In the genomic region with DNA sequence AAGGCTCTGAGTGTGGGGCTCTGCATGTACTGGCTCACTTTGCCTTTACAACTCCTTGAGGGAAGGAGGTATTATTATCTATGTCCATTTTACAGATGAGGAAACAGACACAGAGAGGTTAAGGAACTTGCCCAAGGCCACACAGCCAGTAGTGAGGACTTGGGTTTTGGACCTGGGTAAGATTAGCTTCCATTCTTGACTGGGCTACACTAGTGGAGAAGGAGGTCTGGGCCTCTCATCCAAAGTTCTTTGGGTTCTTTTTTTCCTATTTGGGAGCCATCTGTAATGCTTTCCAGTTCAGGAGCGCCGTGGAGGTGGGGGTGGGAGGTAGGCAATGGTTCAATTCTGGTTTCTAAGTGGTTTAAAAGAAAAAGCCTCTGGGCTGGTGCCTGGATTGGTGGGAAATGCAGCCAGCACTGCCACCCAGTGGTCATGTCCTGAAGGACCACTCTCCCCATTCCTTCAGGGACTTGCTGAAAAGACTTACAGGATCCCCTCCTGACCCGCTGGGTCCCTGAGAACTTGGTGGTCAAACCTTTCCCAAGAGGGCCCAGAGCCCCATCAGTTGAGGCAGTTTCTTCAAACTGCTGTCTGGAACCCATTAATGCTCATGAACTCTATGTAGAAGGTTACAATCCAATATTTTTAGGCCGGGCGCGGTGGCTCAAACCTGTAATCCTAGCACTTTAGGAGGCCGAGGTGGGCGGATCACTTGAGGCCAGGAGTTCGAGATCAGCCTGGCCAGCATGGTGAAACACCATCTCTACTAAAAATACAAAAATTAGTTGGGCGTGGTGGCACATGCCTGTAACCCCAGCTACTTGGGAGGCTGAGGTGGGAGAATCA, we compare ENCODE assay signal across 8 cellular contexts. TPM values are rescaled to one million over a fixed set of nuclear protein-coding genes. Genes with fewer than 3 reads are reported as not detected.
DNase-seq lines count a peak whose midpoint lies in the region; ATAC-seq and TF ChIP-seq lines count a peak whose summit lies in the region.

No MANE protein-coding gene starts in this region.

- H3K27me3 Mint-ChIP-seq in WTC11 (ENCODE audit: low read depth), result peaks cover 11% of the 10 kb centered on the region

- CTCF ChIA-PET in WTC11 (lab: Charles Lee), result interaction anchor here (0.7 to 2.1 kb wide), 11 partner anchors 13 to 271 kb away, joined by 3 to 11 read pairs (median 4); partner anchors contain the start of genes CCT7 and SFXN5

- no peaks in the 10 kb centered on the region for H3K36me3 Mint-ChIP-seq in WTC11

- no peak overlapping the region for H3K4me3 Mint-ChIP-seq in WTC11

- no peaks in the 10 kb centered on the region; the same call in 1 of the 2 replicates for H3K9me3 Mint-ChIP-seq in WTC11

- H3K27ac Mint-ChIP-seq in WTC11, result 0 out of 2 replicates have a peak overlapping the region, but pooled peaks have one; percentile 78

- no peaks in the 10 kb centered on the region for H3K4me1 Mint-ChIP-seq in WTC11

- peak; percentile 84 for ATAC-seq in HG02623 (IDR thresholded peaks at IDR 0.05; ENCODE audit: unreplicated experiment)
- ATAC-seq in WTC11, result peak; percentile 97
- ATAC-seq in left lobe of liver, result peak; percentile 97

- POLR2A ChIA-PET in WTC11 (lab: Charles Lee), result no interaction called here

- peak; percentile 84 for TF ChIP-seq CTCF in WTC11 (IDR thresholded peaks at IDR 0.05)

- DNase-seq in NCI-H1092 treated with DMSO at 0.1 percent for 48 hours (lab: John Stamatoyannopoulos, UW) (peak; percentile 36), NCI-H1092 (lab: John Stamatoyannopoulos, UW) (no peak), NCI-H2081 treated with DMSO at 0.1 percent for 48 hours (lab: John Stamatoyannopoulos, UW) (peak; percentile 23), WTC11 (ENCODE audit: low spot score) (peak; percentile 86), cerebellar cortex (ENCODE audit: low spot score) (peak; percentile 82), left lobe of liver (ENCODE audit: low spot score) (peak; percentile 65)
- DNase-seq in stimulated activated CD4-positive, alpha-beta T cell treated with anti-CD3 and anti-CD28 coated beads, Interleukin-4, amount 100 ng/mL, for 48 hours (ENCODE audit: low read depth in 2 of 2), result peak; percentile 51

TF ChIP-seq in WTC11, 78 proteins besides CTCF, POLR2A, EP300 and RAD21:
- TF ChIP-seq GTF2I (CRISPR knock-in tag; conservative IDR thresholded peaks at IDR 0.05) (0 out of 2 replicates have a peak, but pooled peaks have one; percentile 33), FOXJ3 (CRISPR knock-in tag; IDR thresholded peaks at IDR 0.05; ENCODE audit: borderline replicate concordance) (no peak), SMAD4 (CRISPR knock-in tag; IDR thresholded peaks at IDR 0.05) (no peak), SP1 (CRISPR knock-in tag; conservative IDR thresholded peaks at IDR 0.05) (no peak), CREM (CRISPR knock-in tag; IDR thresholded peaks at IDR 0.05) (no peak)
- TF ChIP-seq, protein P1, sequence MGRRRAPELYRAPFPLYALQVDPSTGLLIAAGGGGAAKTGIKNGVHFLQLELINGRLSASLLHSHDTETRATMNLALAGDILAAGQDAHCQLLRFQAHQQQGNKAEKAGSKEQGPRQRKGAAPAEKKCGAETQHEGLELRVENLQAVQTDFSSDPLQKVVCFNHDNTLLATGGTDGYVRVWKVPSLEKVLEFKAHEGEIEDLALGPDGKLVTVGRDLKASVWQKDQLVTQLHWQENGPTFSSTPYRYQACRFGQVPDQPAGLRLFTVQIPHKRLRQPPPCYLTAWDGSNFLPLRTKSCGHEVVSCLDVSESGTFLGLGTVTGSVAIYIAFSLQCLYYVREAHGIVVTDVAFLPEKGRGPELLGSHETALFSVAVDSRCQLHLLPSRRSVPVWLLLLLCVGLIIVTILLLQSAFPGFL (CRISPR knock-in tag; IDR thresholded peaks at IDR 0.05; ENCODE audit: borderline replicate concordance), result no peak
- TF ChIP-seq, protein P2, sequence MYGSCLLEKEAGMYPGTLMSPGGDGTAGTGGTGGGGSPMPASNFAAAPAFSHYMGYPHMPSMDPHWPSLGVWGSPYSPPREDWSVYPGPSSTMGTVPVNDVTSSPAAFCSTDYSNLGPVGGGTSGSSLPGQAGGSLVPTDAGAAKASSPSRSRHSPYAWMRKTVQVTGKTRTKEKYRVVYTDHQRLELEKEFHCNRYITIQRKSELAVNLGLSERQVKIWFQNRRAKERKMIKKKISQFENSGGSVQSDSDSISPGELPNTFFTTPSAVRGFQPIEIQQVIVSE (CRISPR knock-in tag; IDR thresholded peaks at IDR 0.05; ENCODE audit: borderline replicate concordance), result no peak
- TF ChIP-seq, protein P3, sequence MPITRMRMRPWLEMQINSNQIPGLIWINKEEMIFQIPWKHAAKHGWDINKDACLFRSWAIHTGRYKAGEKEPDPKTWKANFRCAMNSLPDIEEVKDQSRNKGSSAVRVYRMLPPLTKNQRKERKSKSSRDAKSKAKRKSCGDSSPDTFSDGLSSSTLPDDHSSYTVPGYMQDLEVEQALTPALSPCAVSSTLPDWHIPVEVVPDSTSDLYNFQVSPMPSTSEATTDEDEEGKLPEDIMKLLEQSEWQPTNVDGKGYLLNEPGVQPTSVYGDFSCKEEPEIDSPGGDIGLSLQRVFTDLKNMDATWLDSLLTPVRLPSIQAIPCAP (CRISPR knock-in tag; IDR thresholded peaks at IDR 0.05), result no peak
- TF ChIP-seq, protein P4, sequence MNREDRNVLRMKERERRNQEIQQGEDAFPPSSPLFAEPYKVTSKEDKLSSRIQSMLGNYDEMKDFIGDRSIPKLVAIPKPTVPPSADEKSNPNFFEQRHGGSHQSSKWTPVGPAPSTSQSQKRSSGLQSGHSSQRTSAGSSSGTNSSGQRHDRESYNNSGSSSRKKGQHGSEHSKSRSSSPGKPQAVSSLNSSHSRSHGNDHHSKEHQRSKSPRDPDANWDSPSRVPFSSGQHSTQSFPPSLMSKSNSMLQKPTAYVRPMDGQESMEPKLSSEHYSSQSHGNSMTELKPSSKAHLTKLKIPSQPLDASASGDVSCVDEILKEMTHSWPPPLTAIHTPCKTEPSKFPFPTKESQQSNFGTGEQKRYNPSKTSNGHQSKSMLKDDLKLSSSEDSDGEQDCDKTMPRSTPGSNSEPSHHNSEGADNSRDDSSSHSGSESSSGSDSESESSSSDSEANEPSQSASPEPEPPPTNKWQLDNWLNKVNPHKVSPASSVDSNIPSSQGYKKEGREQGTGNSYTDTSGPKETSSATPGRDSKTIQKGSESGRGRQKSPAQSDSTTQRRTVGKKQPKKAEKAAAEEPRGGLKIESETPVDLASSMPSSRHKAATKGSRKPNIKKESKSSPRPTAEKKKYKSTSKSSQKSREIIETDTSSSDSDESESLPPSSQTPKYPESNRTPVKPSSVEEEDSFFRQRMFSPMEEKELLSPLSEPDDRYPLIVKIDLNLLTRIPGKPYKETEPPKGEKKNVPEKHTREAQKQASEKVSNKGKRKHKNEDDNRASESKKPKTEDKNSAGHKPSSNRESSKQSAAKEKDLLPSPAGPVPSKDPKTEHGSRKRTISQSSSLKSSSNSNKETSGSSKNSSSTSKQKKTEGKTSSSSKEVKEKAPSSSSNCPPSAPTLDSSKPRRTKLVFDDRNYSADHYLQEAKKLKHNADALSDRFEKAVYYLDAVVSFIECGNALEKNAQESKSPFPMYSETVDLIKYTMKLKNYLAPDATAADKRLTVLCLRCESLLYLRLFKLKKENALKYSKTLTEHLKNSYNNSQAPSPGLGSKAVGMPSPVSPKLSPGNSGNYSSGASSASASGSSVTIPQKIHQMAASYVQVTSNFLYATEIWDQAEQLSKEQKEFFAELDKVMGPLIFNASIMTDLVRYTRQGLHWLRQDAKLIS (CRISPR knock-in tag; IDR thresholded peaks at IDR 0.05; ENCODE audit: borderline replicate concordance), result no peak
TF ChIP-seq in WTC11: peak in this region for 1.

RNA-seq across cellular contexts. Expression of gene NOTO, which starts 38.6 kb away (rescaled TPM):
- 0.15 to 0.23 TPM (median 0.18 TPM) in 3 replicates for total RNA-seq in WTC11 (2021)
- not detected for total RNA-seq in left lobe of liver

RNA-seq across cellular contexts. Expression of gene SMYD5, which starts 50.3 kb away (rescaled TPM):
- 46.5 to 47.9 TPM (median 46.7 TPM) in 3 replicates for total RNA-seq in WTC11 (2021)
- total RNA-seq in left lobe of liver, result 6.0 TPM

RNA-seq across cellular contexts. Expression of gene RAB11FIP5, which starts 51.0 kb away (rescaled TPM):
- total RNA-seq in WTC11 (2021) (14.0 to 16.0 TPM (median 14.3 TPM) in 3 replicates), left lobe of liver (6.0 TPM)
